Comparison of ENCODE assay signal across 25 cellular contexts in the genomic region with DNA sequence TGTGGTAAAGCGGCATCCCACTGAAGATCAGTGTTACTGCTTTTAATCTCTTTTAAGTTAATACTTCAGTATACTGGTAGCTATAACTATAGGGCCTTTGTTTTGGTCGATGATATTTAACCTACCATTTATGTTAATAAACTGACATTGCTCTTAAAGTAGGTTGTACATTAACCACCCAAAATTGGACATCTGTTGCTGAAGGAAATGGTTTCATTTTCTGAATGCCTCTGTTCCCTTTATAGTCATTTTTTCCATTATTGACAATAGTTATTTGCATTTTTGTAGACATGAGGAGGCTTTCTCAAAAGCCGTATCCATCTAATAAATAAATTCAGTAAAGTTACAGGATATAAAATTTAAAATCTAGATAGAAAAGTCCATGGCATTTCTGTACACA.
DNase-seq lines count a peak whose midpoint lies in the region; ATAC-seq and TF ChIP-seq lines count a peak whose summit lies in the region.
"Had no signal": no experiment of that assay in that cellular context is flagged by ENCODE, and none has a peak within 500 bp of the region (broad histone marks: within the 10 kb centered on the region; RNA-seq: fewer than 3 reads in every experiment).

No MANE protein-coding gene starts in this region.

- H3K36me3 ChIP-seq in GM06990 (ENCODE audit: control insufficient read depth, insufficient read depth, low read length) = no peaks in the 10 kb centered on the region
- H3K36me3 ChIP-seq: breast epithelium, neural progenitor cell, sigmoid colon had no signal

- no peaks in the 10 kb centered on the region for H3K27me3 ChIP-seq in GM06990 (replicated peaks; ENCODE audit: control insufficient read depth, insufficient read depth, low read length)
- H3K27me3 ChIP-seq: breast epithelium, neural progenitor cell, sigmoid colon had no signal

- no peak for TF ChIP-seq CTCF in GM06990 (IDR thresholded peaks at IDR 0.05; ENCODE audit: insufficient read depth, low read length, poor library complexity, severe bottlenecking)

- peak; percentile 64 for ATAC-seq in GM19043 (IDR thresholded peaks at IDR 0.05; ENCODE audit: low read depth, unreplicated experiment)
- ATAC-seq in HG02623 (IDR thresholded peaks at IDR 0.05; ENCODE audit: unreplicated experiment) = peak; percentile 31
- ATAC-seq in HG03520 (IDR thresholded peaks at IDR 0.05; ENCODE audit: unreplicated experiment) = peak; percentile 45
- no peak for ATAC-seq in GM21367 (IDR thresholded peaks at IDR 0.05; ENCODE audit: unreplicated experiment)
- ATAC-seq in HG02759 (IDR thresholded peaks at IDR 0.05; ENCODE audit: unreplicated experiment) = no peak
- ATAC-seq: CD8-positive, alpha-beta T cell; K562 had no signal

- H3K4me3 ChIP-seq in GM06990 (replicated peaks; ENCODE audit: low read depth, low read length) = no peak overlapping the region
- H3K4me3 ChIP-seq: breast epithelium, K562, neural progenitor cell, sigmoid colon had no signal

- DNase-seq in GM06990 (ENCODE audit: extremely low read depth, insufficient read length) = peak; percentile 9
- no peak for DNase-seq in kidney tubule cell (ENCODE audit: low spot score)
- DNase-seq in NCI-H526 (lab: John Stamatoyannopoulos, UW) = no peak
- DNase-seq: activated CD4-positive, alpha-beta T cell treated with anti-CD3 and anti-CD28 coated beads for 1 hour; activated CD8-positive, alpha-beta memory T cell treated with anti-CD3 and anti-CD28 coated beads for 24 hours; activated T-cell treated with anti-CD3 and anti-CD28 coated beads, Interleukin-2, amount 50 U/mL, for 24 hours; CD8-positive, alpha-beta T cell; cortex of kidney; DMS153; endodermal cell; H7; NCI-H1694 treated with DMSO at 0.1 percent for 48 hours; NCI-H2227 treated with DMSO at 0.1 percent for 48 hours; SHP77 treated with DMSO at 0.1 percent for 48 hours; sigmoid colon; stimulated activated CD8-positive, alpha-beta memory T cell treated with anti-CD3 and anti-CD28 coated beads, Interleukin-4, amount 100 ng/mL, for 48 hours; trophoblast cell had no signal

Comparison
In these comparisons a context has a peak if more than half of its experiments do, and no peak if none do; other contexts are left out.
1. ATAC-seq: peak in GM19043 (single experiment), HG02623 (single experiment) and HG03520 (single experiment); none in GM21367 (single experiment) and HG02759 (single experiment).